In the genomic region with DNA sequence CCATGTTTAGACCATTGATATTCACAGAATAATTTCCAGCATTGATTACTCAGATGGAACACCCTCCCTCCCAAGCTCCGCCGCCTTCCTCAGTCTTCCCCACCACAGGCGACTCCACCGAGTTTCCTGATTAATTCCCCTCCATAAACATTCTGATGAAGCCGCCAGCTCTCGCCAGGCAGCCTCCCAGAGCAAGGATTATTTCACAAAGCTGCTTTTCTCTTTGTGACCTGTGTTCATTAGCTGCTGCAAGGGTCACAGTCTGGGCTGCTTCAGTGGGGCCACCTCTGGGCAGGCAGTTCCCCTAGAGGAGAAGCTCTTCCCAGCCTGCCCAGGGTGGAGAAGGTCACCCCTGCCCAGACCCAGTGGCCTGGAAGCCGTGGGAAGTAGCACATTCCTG, we compare ENCODE assay signal across 14 cellular contexts. TPM values are rescaled to one million over a fixed set of nuclear protein-coding genes. Genes with fewer than 3 reads are reported as not detected.
DNase-seq lines count a peak whose midpoint lies in the region; ATAC-seq and TF ChIP-seq lines count a peak whose summit lies in the region.
"Had no signal": no experiment of that assay in that cellular context is flagged by ENCODE, and none has a peak within 500 bp of the region (broad histone marks: within the 10 kb centered on the region; RNA-seq: fewer than 3 reads in every experiment).

No MANE protein-coding gene starts in this region.

- no peak overlapping the region for H3K4me3 Mint-ChIP-seq in neural crest cell
- no peak overlapping the region for H3K4me3 Mint-ChIP-seq in stimulated activated effector memory CD8-positive, alpha-beta T cell treated with anti-CD3 and anti-CD28 coated beads, Interleukin-12 subunit alpha, Interleukin-12 subunit beta, amount 100 ng/mL, for 72 hours
- H3K4me3 Mint-ChIP-seq: CD4-positive, alpha-beta T cell had no signal

- H3K36me3 Mint-ChIP-seq in neural crest cell (ENCODE audit: low read depth) = no peaks in the 10 kb centered on the region
- H3K36me3 Mint-ChIP-seq in stimulated activated effector memory CD8-positive, alpha-beta T cell treated with anti-CD3 and anti-CD28 coated beads, Interleukin-12 subunit alpha, Interleukin-12 subunit beta, amount 100 ng/mL, for 72 hours = no peaks in the 10 kb centered on the region

- intact Hi-C loops in left ventricle myocardium superior (cut with micrococcal nuclease) = no loop called here

- peak; percentile 10 for DNase-seq in NCI-H146 (lab: John Stamatoyannopoulos, UW)
- no peak for DNase-seq in NCI-H146 treated with DMSO at 0.1 percent for 48 hours (lab: John Stamatoyannopoulos, UW; ENCODE audit: unreplicated experiment)
- peak; percentile 45 for DNase-seq in NCI-H82 treated with DMSO at 0.1 percent for 48 hours (lab: John Stamatoyannopoulos, UW; ENCODE audit: unreplicated experiment)
- DNase-seq in neural crest cell (ENCODE audit: low read depth, low spot score) = peak; percentile 12
- DNase-seq in left ventricle myocardium superior = no peak
- no peak for DNase-seq in stimulated activated CD4-positive, alpha-beta T cell treated with anti-CD3 and anti-CD28 coated beads, Interleukin-15, amount 100 ng/mL, for 24 hours
- no peak for DNase-seq in stimulated activated effector memory CD8-positive, alpha-beta T cell treated with anti-CD3 and anti-CD28 coated beads, Interleukin-12 subunit alpha, Interleukin-12 subunit beta, amount 100 ng/mL, for 72 hours (ENCODE audit: low spot score in 2 of 2)
- DNase-seq: AML-193; Caco-2; CD4-positive, alpha-beta T cell; DMS79 treated with DMSO at 0.1 percent for 48 hours; GF-D8; GM23248 had no signal

- H3K4me1 Mint-ChIP-seq in neural crest cell = peaks cover 39% of the 10 kb centered on the region
- no peaks in the 10 kb centered on the region for H3K4me1 Mint-ChIP-seq in stimulated activated effector memory CD8-positive, alpha-beta T cell treated with anti-CD3 and anti-CD28 coated beads, Interleukin-12 subunit alpha, Interleukin-12 subunit beta, amount 100 ng/mL, for 72 hours

- no peak overlapping the region for H3K27ac Mint-ChIP-seq in neural crest cell (ENCODE audit: unreplicated experiment)
- H3K27ac Mint-ChIP-seq in stimulated activated effector memory CD8-positive, alpha-beta T cell treated with anti-CD3 and anti-CD28 coated beads, Interleukin-12 subunit alpha, Interleukin-12 subunit beta, amount 100 ng/mL, for 72 hours = no peak overlapping the region
- H3K27ac Mint-ChIP-seq: CD4-positive, alpha-beta T cell had no signal

- TF ChIP-seq CTCF in neural crest cell (conservative IDR thresholded peaks at IDR 0.05) = no peak

- no peaks in the 10 kb centered on the region for H3K9me3 Mint-ChIP-seq in neural crest cell
- peaks cover 5% of the 10 kb centered on the region for H3K9me3 Mint-ChIP-seq in stimulated activated effector memory CD8-positive, alpha-beta T cell treated with anti-CD3 and anti-CD28 coated beads, Interleukin-12 subunit alpha, Interleukin-12 subunit beta, amount 100 ng/mL, for 72 hours

- no peak for ATAC-seq in left ventricle myocardium superior
- no peak for ATAC-seq in stimulated activated effector memory CD8-positive, alpha-beta T cell treated with anti-CD3 and anti-CD28 coated beads, Interleukin-12 subunit alpha, Interleukin-12 subunit beta, amount 100 ng/mL, for 72 hours
- ATAC-seq: A549 had no signal

- peaks cover 27% of the 10 kb centered on the region for H3K27me3 Mint-ChIP-seq in neural crest cell (ENCODE audit: low read depth)

RNA-seq across cellular contexts. Expression of gene RAPGEF1, which starts 58.3 kb away (rescaled TPM):
- 66.2 and 68.1 TPM in 2 replicates for total RNA-seq in neural crest cell
- 156 TPM for total RNA-seq in left ventricle myocardium superior

Comparison
In these comparisons a context has a peak if more than half of its experiments do, and no peak if none do; other contexts are left out.
1. DNase-seq: peak in NCI-H146 (single experiment), NCI-H82 treated with DMSO at 0.1 percent for 48 hours (single experiment) and neural crest cell (single experiment); none in NCI-H146 treated with DMSO at 0.1 percent for 48 hours (single experiment), left ventricle myocardium superior (single experiment), stimulated activated CD4-positive, alpha-beta T cell treated with anti-CD3 and anti-CD28 coated beads, Interleukin-15, amount 100 ng/mL, for 24 hours (single experiment) and stimulated activated effector memory CD8-positive, alpha-beta T cell treated with anti-CD3 and anti-CD28 coated beads, Interleukin-12 subunit alpha, Interleukin-12 subunit beta, amount 100 ng/mL, for 72 hours (0 of 2).